8 cellular contexts compared by ENCODE assay signal in the genomic region with DNA sequence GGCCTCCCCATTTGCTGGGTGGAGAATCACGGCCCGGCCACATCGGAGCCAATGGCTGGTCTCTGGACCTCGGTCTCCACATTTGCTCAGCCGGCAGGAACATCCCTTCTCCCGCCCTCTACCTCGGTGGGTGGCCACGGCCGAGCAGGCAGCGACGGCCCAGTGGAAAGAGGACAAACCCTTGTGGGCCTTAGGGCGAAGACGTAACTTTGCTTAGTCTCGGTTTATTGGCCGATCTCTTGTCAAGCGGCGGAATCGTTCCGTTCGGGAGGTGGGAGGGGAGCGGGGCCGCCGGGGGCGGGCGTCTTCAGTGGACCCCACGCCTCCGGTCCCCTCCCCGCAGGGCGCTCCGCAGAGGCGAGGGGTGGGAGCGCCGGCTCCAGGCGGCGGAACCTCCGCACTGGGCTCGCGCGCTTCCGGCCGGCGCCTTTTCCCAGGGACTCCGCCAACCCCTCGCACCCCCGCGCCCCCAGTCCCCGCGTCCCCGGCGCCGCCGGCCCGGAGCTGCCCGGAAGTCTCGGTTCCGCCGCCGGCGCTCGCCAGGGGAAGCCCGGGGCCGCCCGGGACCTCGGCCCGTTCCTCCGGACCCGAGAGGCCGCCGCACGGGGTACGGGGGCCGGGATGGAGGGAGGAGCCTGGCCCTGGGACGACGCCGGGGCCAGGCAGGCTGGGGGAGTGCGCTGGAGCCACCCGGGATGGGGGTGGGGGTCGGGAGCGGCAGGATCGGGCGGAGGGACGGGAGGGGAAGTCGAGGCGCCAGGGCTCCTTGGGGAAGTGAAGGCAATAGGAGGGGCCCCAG. TPM values are rescaled to one million over a fixed set of nuclear protein-coding genes. Genes with fewer than 3 reads are reported as not detected.
A peak's percentile ranks its signal among the peaks of the same experiment; 100 is the strongest.
DNase-seq lines count a peak whose midpoint lies in the region; ATAC-seq and TF ChIP-seq lines count a peak whose summit lies in the region.

A gene with protein sequence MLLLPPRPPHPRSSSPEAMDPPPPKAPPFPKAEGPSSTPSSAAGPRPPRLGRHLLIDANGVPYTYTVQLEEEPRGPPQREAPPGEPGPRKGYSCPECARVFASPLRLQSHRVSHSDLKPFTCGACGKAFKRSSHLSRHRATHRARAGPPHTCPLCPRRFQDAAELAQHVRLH (plus strand): TSS at position 426 of the 799 bp plus-strand sequence. CDS start 1,507 bp downstream, outside the sequence.

- H3K36me3 ChIP-seq in WERI-Rb-1 (peaks cover 18% of the 10 kb centered on the region), spleen (peaks cover 0 to 24% (median 16%) of the 10 kb centered on the region in 6 donors)

- peak within 1 kb of the TSS; percentile 69 for H3K4me3 ChIP-seq in NB4 (ENCODE audit: low read depth, low read length)
- peak within 1 kb of the TSS; percentile 87 for H3K4me3 ChIP-seq in WERI-Rb-1 (ENCODE audit: low read depth, low read length)
- H3K4me3 ChIP-seq in spleen = peak within 1 kb of the TSS; percentile 61 to 96 (median 78)

- peaks cover 41% of the 10 kb centered on the region for H3K36me3 Mint-ChIP-seq in central memory CD8-positive, alpha-beta T cell (ENCODE audit: insufficient read depth)

- peak within 1 kb of the TSS; percentile 90 for H3K4me3 Mint-ChIP-seq in central memory CD8-positive, alpha-beta T cell

- H3K27ac ChIP-seq in WERI-Rb-1 = peak within 1 kb of the TSS; percentile 92
- H3K27ac ChIP-seq in spleen = peak within 1 kb of the TSS; percentile 88 to 94 (median 92)

- no peaks in the 10 kb centered on the region for H3K27me3 Mint-ChIP-seq in central memory CD8-positive, alpha-beta T cell

- H3K27me3 ChIP-seq in WERI-Rb-1 (ENCODE audit: insufficient read depth, low read depth, severe bottlenecking) (no peaks in the 10 kb centered on the region), spleen (replicated peaks in 1 of 7) (peaks cover 0 to 13% (median 0%) of the 10 kb centered on the region in 7 donors)

- H3K9me3 Mint-ChIP-seq in central memory CD8-positive, alpha-beta T cell = no peaks in the 10 kb centered on the region

- 1 to 2% (median 1%) methylated on average over 37 to 84 of the region's 84 CpGs for WGBS in spleen, 5 donors

- TF ChIP-seq POLR2A in GM18505 (IDR thresholded peaks at IDR 0.05; ENCODE audit: borderline replicate concordance, extremely low read depth, insufficient read depth, insufficient read length) (peak; percentile 20), NB4 (IDR thresholded peaks at IDR 0.05; ENCODE audit: extremely low read depth, insufficient read length) (no peak), spleen (IDR thresholded peaks at IDR 0.05) (peak in 1 of 3 donors; percentile 3)

- DNase-seq in AG08395 (ENCODE audit: low spot score) (peak; percentile 73), NB4 (ENCODE audit: low read depth) (peak; percentile 72), WERI-Rb-1 (peak; percentile 68), iris pigment epithelial cell (ENCODE audit: low read depth) (peak; percentile 93), spleen (peak; percentile 92)
- no peak for DNase-seq in central memory CD8-positive, alpha-beta T cell (ENCODE audit: low spot score in 2 of 2)

- H3K4me1 Mint-ChIP-seq in central memory CD8-positive, alpha-beta T cell = peaks cover 66% of the 10 kb centered on the region

- peaks cover 39 to 100% (median 88%) of the 10 kb centered on the region in 6 donors for H3K4me1 ChIP-seq in spleen

- no peaks in the 10 kb centered on the region for H3K9me3 ChIP-seq in WERI-Rb-1 (ENCODE audit: severe bottlenecking)
- no peaks in the 10 kb centered on the region for H3K9me3 ChIP-seq in spleen

- no peak for ATAC-seq in GM18505 (IDR thresholded peaks at IDR 0.05; ENCODE audit: unreplicated experiment)
- ATAC-seq in central memory CD8-positive, alpha-beta T cell (replicated peaks; ENCODE audit: extremely low read depth, poor library complexity, severe bottlenecking) = peak; percentile 21
- ATAC-seq in HG03520 (IDR thresholded peaks at IDR 0.05; ENCODE audit: unreplicated experiment) = no peak

- H3K27ac Mint-ChIP-seq in central memory CD8-positive, alpha-beta T cell (ENCODE audit: low read depth) = peak within 1 kb of the TSS; percentile 74

- TF ChIP-seq CTCF in NB4 (IDR thresholded peaks at IDR 0.05; ENCODE audit: low read depth, low read length) = no peak
- TF ChIP-seq CTCF in WERI-Rb-1 (IDR thresholded peaks at IDR 0.05; ENCODE audit: low read depth, low read length) = no peak
- TF ChIP-seq CTCF in spleen (IDR thresholded peaks at IDR 0.05 in 8 of 11, conservative IDR thresholded peaks at IDR 0.05 in 3 of 11) = no peak

- intact Hi-C loops in spleen (cut with DNase I; ENCODE audit: low total_unique reads) = no loop called here

RNA-seq across cellular contexts. Expression of the gene that starts here (rescaled TPM):
- 10 to 100 TPM; 25.4 to 58.7 (median 31.7) TPM for total RNA-seq in spleen
- 10 to 100 TPM; 18.9 to 36.7 (median 33.3) TPM for polyA plus RNA-seq in spleen

Comparison
In these comparisons a context has a peak if more than half of its experiments do, and no peak if none do; other contexts are left out.
1. DNase-seq: peak in AG08395 (single experiment), NB4 (single experiment), WERI-Rb-1 (single experiment), iris pigment epithelial cell (single experiment) and spleen (single experiment); none in central memory CD8-positive, alpha-beta T cell (0 of 2).
2. Peak in every context shown above with its lines, with median percentiles within 50 percentile points of each other: H3K4me3 ChIP-seq.